In the genomic region with DNA sequence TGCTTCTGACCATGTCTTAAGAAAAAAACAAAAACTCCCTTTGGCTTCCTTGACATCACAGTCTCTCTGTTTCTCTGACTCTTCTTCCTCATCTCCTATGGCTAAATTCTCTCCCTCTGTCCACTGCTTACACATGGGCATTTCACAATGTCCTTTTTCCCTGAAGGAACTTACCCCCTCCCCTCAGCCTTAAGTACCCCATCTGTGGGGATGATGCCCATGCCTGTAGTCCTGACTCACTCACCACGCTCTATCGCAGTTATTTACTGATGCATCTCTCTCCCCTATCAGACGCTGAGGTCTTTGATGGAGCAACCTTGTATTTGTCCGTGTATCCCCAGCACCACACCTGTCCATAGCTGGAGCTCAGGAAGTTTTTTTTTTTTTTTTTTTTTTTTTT, we compare ENCODE assay signal across 9 cellular contexts. TPM values are rescaled to one million over a fixed set of nuclear protein-coding genes. Genes with fewer than 3 reads are reported as not detected.
A peak's percentile ranks its signal among the peaks of the same experiment; 100 is the strongest.
DNase-seq lines count a peak whose midpoint lies in the region; ATAC-seq and TF ChIP-seq lines count a peak whose summit lies in the region.
"Had no signal": no experiment of that assay in that cellular context is flagged by ENCODE, and none has a peak within 500 bp of the region (broad histone marks: within the 10 kb centered on the region; RNA-seq: fewer than 3 reads in every experiment).

No MANE protein-coding gene starts in this region.

- H3K36me3 ChIP-seq in CD8-positive, alpha-beta memory T cell (ENCODE audit: insufficient read depth, low read length): peaks cover 5% of the 10 kb centered on the region
- H3K36me3 ChIP-seq in PC-3 (ENCODE audit: low read depth, low read length): peaks cover 59% of the 10 kb centered on the region
- H3K36me3 ChIP-seq in esophagus muscularis mucosa: peaks cover 0 to 18% (median 2%) of the 10 kb centered on the region in 4 donors

- H3K9me2 ChIP-seq in PC-3 (replicated peaks; ENCODE audit: low read length): no peaks in the 10 kb centered on the region

- H3K4me1 Mint-ChIP-seq in CD8-positive, alpha-beta memory T cell: peaks cover 97 to 99% (median 97%) of the 10 kb centered on the region in 3 donors
- peaks cover 79% of the 10 kb centered on the region for H3K4me1 Mint-ChIP-seq in progenitor cell of endocrine pancreas (ENCODE audit: low read depth)

- TF ChIP-seq EP300 in esophagus muscularis mucosa (IDR thresholded peaks at IDR 0.05): no peak

- peaks cover 9% of the 10 kb centered on the region for H3F3A ChIP-seq in PC-3 (ENCODE audit: low read length, unreplicated experiment)

- H3K9me3 ChIP-seq in CD8-positive, alpha-beta memory T cell (ENCODE audit: low read length): no peaks in the 10 kb centered on the region
- no peaks in the 10 kb centered on the region for H3K9me3 ChIP-seq in PC-3 (ENCODE audit: low read length)
- H3K9me3 ChIP-seq in esophagus muscularis mucosa: no peaks in the 10 kb centered on the region

- no peak overlapping the region for H2AFZ ChIP-seq in PC-3 (ENCODE audit: low read length)

- no peak for TF ChIP-seq POLR2A in esophagus muscularis mucosa (IDR thresholded peaks at IDR 0.05; ENCODE audit: low read depth)

- intact Hi-C loops in PC-3 (cut with micrococcal nuclease) (loop anchor here (5.0 kb wide), 1 partner anchor 33 kb away; a partner anchor contains a TSS), esophagus muscularis mucosa (cut with DNase I) (no loop called here)

- peaks cover 85% of the 10 kb centered on the region for H3K79me2 ChIP-seq in PC-3 (ENCODE audit: low read length)

- peak overlapping the region; percentile 12 to 82 (median 59) for H3K4me3 Mint-ChIP-seq in CD8-positive, alpha-beta memory T cell
- no peak overlapping the region for H3K4me3 Mint-ChIP-seq in progenitor cell of endocrine pancreas (ENCODE audit: low read depth)

- no peak for ATAC-seq in PC-3

- no peaks in the 10 kb centered on the region for H3K9me3 Mint-ChIP-seq in CD8-positive, alpha-beta memory T cell
- peaks cover 3% of the 10 kb centered on the region for H3K9me3 Mint-ChIP-seq in progenitor cell of endocrine pancreas (ENCODE audit: low read depth)
- H3K9me3 Mint-ChIP-seq: IgD-negative memory B cell had no signal

- 75% methylated on average over 4 of the region's 4 CpGs for WGBS in esophagus muscularis mucosa

- BruUV-seq in PC-3 (replicated peaks; lab: Mats Ljungman, UMichigan): no TSS peak

- peaks cover 96% of the 10 kb centered on the region for H3K4me1 ChIP-seq in CD8-positive, alpha-beta memory T cell (ENCODE audit: insufficient read depth, low read length)
- H3K4me1 ChIP-seq in PC-3 (ENCODE audit: insufficient read depth, low read length) (peaks cover 34% of the 10 kb centered on the region), esophagus muscularis mucosa (peaks cover 97 to 100% (median 100%) of the 10 kb centered on the region in 4 donors)

- H3K4me2 ChIP-seq in PC-3 (ENCODE audit: low read length): no peak overlapping the region

- peaks cover 6 to 18% (median 6%) of the 10 kb centered on the region in 3 donors for H3K36me3 Mint-ChIP-seq in CD8-positive, alpha-beta memory T cell
- peaks cover 13% of the 10 kb centered on the region for H3K36me3 Mint-ChIP-seq in progenitor cell of endocrine pancreas (ENCODE audit: insufficient read depth)

- CTCF ChIA-PET in CD8-positive, alpha-beta memory T cell (lab: Charles Lee): interaction anchor here (1.0 kb wide), 1 partner anchor 24 kb away, joined by 3 read pairs; no protein-coding TSS in a partner anchor
- CTCF ChIA-PET in PC-3 (lab: Charles Lee): no interaction called here

- DNase-seq in CD8-positive, alpha-beta memory T cell: no peak
- DNase-seq in PC-3 (no peak), esophagus muscularis mucosa (ENCODE audit: extremely low spot score) (no peak), progenitor cell of endocrine pancreas (ENCODE audit: low spot score, unreplicated experiment) (no peak), NCI-H1092 (lab: John Stamatoyannopoulos, UW) (no peak), NCI-H1417 treated with DMSO at 0.1 percent for 48 hours (lab: John Stamatoyannopoulos, UW) (no peak), DMS153 (lab: John Stamatoyannopoulos, UW) (no peak)
- no peak for DNase-seq in stimulated activated CD4-positive, alpha-beta T cell treated with anti-CD3 and anti-CD28 coated beads, Interleukin-15, amount 100 ng/mL, for 24 hours

- H4K20me1 ChIP-seq in PC-3 (ENCODE audit: low read length): peaks cover 18% of the 10 kb centered on the region; the same call in 1 of the 2 replicates

- TF ChIP-seq CTCF in PC-3 (conservative IDR thresholded peaks at IDR 0.05; ENCODE audit: low read depth, low read length) (no peak), esophagus muscularis mucosa (IDR thresholded peaks at IDR 0.05) (no peak), progenitor cell of endocrine pancreas (IDR thresholded peaks at IDR 0.05; ENCODE audit: unreplicated experiment) (no peak)

- no peak overlapping the region for H3K9ac ChIP-seq in PC-3 (ENCODE audit: low read length)

- POLR2A ChIA-PET in CD8-positive, alpha-beta memory T cell (lab: Charles Lee): interaction anchor here (0.6 to 1.5 kb wide), 2 partner anchors 23 to 32 kb away, joined by 6 to 8 read pairs; no protein-coding TSS in a partner anchor
- POLR2A ChIA-PET in PC-3 (lab: Charles Lee; ENCODE audit: unreplicated experiment): no interaction called here

- peak overlapping the region; percentile 29 for H3K27ac ChIP-seq in CD8-positive, alpha-beta memory T cell (ENCODE audit: low read depth, low read length)
- H3K27ac ChIP-seq in PC-3 (ENCODE audit: low read length) (0 out of 2 replicates have a peak overlapping the region, but pooled peaks have one; percentile 100), esophagus muscularis mucosa (replicated peaks in 1 of 4) (peak overlapping the region; percentile 87 to 98 (median 96))

- peak overlapping the region; percentile 61 to 100 (median 98) for H3K27ac Mint-ChIP-seq in CD8-positive, alpha-beta memory T cell
- peak overlapping the region; percentile 95 for H3K27ac Mint-ChIP-seq in progenitor cell of endocrine pancreas

- H3K27me3 ChIP-seq in CD8-positive, alpha-beta memory T cell (ENCODE audit: insufficient read depth, low read length, poor library complexity, severe bottlenecking): no peaks in the 10 kb centered on the region
- H3K27me3 ChIP-seq in PC-3 (ENCODE audit: low read length) (no peaks in the 10 kb centered on the region), esophagus muscularis mucosa (no peaks in the 10 kb centered on the region)

- H3K4me3 ChIP-seq in CD8-positive, alpha-beta memory T cell (ENCODE audit: low read length): no peak overlapping the region
- H3K4me3 ChIP-seq in PC-3 (ENCODE audit: low read length) (no peak overlapping the region), esophagus muscularis mucosa (no peak overlapping the region)

- H3K27me3 Mint-ChIP-seq in CD8-positive, alpha-beta memory T cell: no peaks in the 10 kb centered on the region
- no peaks in the 10 kb centered on the region for H3K27me3 Mint-ChIP-seq in progenitor cell of endocrine pancreas
- H3K27me3 Mint-ChIP-seq: IgD-negative memory B cell had no signal

RNA-seq across cellular contexts. Expression of a gene that starts 32.4 kb away (rescaled TPM):
- 100 to 1,000 TPM; 295 to 314 TPM for total RNA-seq in CD8-positive, alpha-beta memory T cell
- 31.9 TPM for polyA plus RNA-seq in CD8-positive, alpha-beta memory T cell
- total RNA-seq in PC-3 (2014; rRNA removed): 382 and 397 TPM in 2 replicates
- total RNA-seq in esophagus muscularis mucosa: 100 to 1,000 TPM; 416 to 816 (median 598) TPM
- total RNA-seq in progenitor cell of endocrine pancreas: 639 and 657 TPM in 2 replicates

Comparison
In these comparisons a context has a peak if more than half of its experiments do, and no peak if none do; other contexts are left out.
1. H3K27ac ChIP-seq: peak in every context shown above with its lines; median percentile 100 in PC-3; 96 in esophagus muscularis mucosa; 29 in CD8-positive, alpha-beta memory T cell.